7 cellular contexts compared by ENCODE assay signal in genomic region chr4:128145727-128146126, GRCh38.
"Had no signal": no experiment of that assay in that cellular context is flagged by ENCODE, and none has a peak within 500 bp of the region (broad histone marks: within the 10 kb centered on the region; RNA-seq: fewer than 3 reads in every experiment).

No MANE protein-coding gene starts in this region.

- FAIRE-seq: GM12878, GM12891, GM12892, GM18507, GM19239 had no signal

- ATAC-seq: GM12878 had no signal

- DNase-seq: GDM1, GF-D8 had no signal

- H3K4me3 ChIP-seq: GM12878 had no signal
